19 cellular contexts compared by ENCODE assay signal in the genomic region with DNA sequence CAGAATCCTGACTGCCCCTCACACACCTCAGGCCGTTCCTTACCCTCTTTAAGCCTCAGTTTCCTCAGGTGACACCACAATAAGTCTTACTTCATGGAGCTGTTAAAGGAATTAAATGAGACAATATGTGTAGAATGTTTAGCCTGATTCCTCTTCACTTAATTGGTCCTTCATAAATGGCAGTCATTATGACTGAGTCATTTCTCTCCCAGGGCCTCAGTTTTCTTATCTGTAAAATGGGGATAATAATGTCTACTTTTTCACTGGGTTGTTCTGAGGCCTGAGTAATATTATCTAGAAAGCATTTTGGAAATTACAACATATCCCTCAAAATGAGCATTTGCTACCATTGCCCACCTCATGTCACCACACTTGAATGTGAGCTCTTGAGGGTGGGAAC. TPM values are rescaled to one million over a fixed set of nuclear protein-coding genes. Genes with fewer than 3 reads are reported as not detected.
A peak's percentile ranks its signal among the peaks of the same experiment; 100 is the strongest.
DNase-seq lines count a peak whose midpoint lies in the region; ATAC-seq, FAIRE-seq and TF ChIP-seq lines count a peak whose summit lies in the region.
"Had no signal": no experiment of that assay in that cellular context is flagged by ENCODE, and none has a peak within 500 bp of the region (broad histone marks: within the 10 kb centered on the region; RNA-seq: fewer than 3 reads in every experiment).

No MANE protein-coding gene starts in this region.

- intact Hi-C loops in GM12878 (cut with micrococcal nuclease; ENCODE audit: unreplicated experiment) (no loop called here), A673 (cut with micrococcal nuclease; ENCODE audit: unreplicated experiment) (no loop called here)

- TF ChIP-seq CTCF in OCI-LY1 (IDR thresholded peaks at IDR 0.05; ENCODE audit: low read length): no peak
- no peak for TF ChIP-seq CTCF in GM12878 (IDR thresholded peaks at IDR 0.05 in 2 of 3, conservative IDR thresholded peaks at IDR 0.05 in 1 of 3; ENCODE audit: control insufficient read depth in 2 of 3, extremely low read depth in 1 of 3, insufficient read depth in 1 of 3, low read depth in 3 of 3, low read length in 3 of 3)
- TF ChIP-seq CTCF in smooth muscle cell (IDR thresholded peaks at IDR 0.05; ENCODE audit: borderline replicate concordance, insufficient read depth, poor library complexity, severe bottlenecking): no peak
- no peak for TF ChIP-seq CTCF in nephron progenitor cell (IDR thresholded peaks at IDR 0.05)
- TF ChIP-seq CTCF in A673 (conservative IDR thresholded peaks at IDR 0.05; ENCODE audit: low read depth, low read length): no peak

- H3K4me2 ChIP-seq in OCI-LY1 (ENCODE audit: low read length) (no peak overlapping the region), GM12878 (ENCODE audit: control insufficient read depth, insufficient read depth) (no peak overlapping the region), smooth muscle cell (no peak overlapping the region)

- CTCF ChIA-PET in activated naive CD4-positive, alpha-beta T cell treated with anti-CD3 and anti-CD28 coated beads, Interleukin-2, amount 10 ng/mL, durations not matched to agents 7 days and 5 days (lab: Charles Lee): interaction anchor here (0.8 to 7.1 kb wide), 8 partner anchors 12 to 330 kb away, joined by 3 to 51 read pairs (median 4); a partner anchor contains a TSS
- CTCF ChIA-PET in GM12878 (lab: Yijun Ruan, JAX): interaction anchor here (1.3 to 10.9 kb wide), 6 partner anchors 12 to 168 kb away, joined by 3 to 197 read pairs (median 94); a partner anchor contains a TSS
- CTCF ChIA-PET in A673 (lab: Charles Lee): no interaction called here

- H3F3A ChIP-seq in OCI-LY1 (ENCODE audit: insufficient read depth, low read length) (peaks cover 6% of the 10 kb centered on the region), smooth muscle cell (ENCODE audit: low read depth) (peaks cover 18% of the 10 kb centered on the region)

- no peak overlapping the region for H3K9ac ChIP-seq in OCI-LY1 (ENCODE audit: low read length)
- no peak overlapping the region for H3K9ac ChIP-seq in GM12878 (ENCODE audit: control insufficient read depth, insufficient read depth, low read length)
- no peak overlapping the region for H3K9ac ChIP-seq in smooth muscle cell (ENCODE audit: low read depth)

- H4K20me1 ChIP-seq in OCI-LY1 (ENCODE audit: insufficient read depth, low read length) (no peaks in the 10 kb centered on the region), GM12878 (ENCODE audit: control insufficient read depth, insufficient read depth) (no peaks in the 10 kb centered on the region), smooth muscle cell (ENCODE audit: low read depth) (no peaks in the 10 kb centered on the region)

- SMC1A ChIA-PET in GM12878 (lab: Charles Lee; ENCODE audit: uncharacterized antibody, unreplicated experiment): interaction anchor here (0.6 to 10.2 kb wide), 4 partner anchors 10 to 72 kb away, joined by 3 to 223 read pairs (median 56); a partner anchor contains a TSS

- H3K27me3 ChIP-seq in OCI-LY1 (ENCODE audit: insufficient read depth, low read length) (no peaks in the 10 kb centered on the region), GM12878 (replicated peaks in 1 of 2; ENCODE audit: control insufficient read depth in 2 of 2, insufficient read depth in 2 of 2, low read length in 1 of 2) (no peaks in the 10 kb centered on the region), smooth muscle cell (ENCODE audit: low read depth) (peaks cover 4% of the 10 kb centered on the region), MG63 (peaks cover 7% of the 10 kb centered on the region), A673 (replicated peaks; ENCODE audit: insufficient read depth, low read depth, low read length, poor library complexity) (no peaks in the 10 kb centered on the region)

- H2AFZ ChIP-seq in OCI-LY1 (ENCODE audit: low read length): no peak overlapping the region
- H2AFZ ChIP-seq in GM12878 (ENCODE audit: control insufficient read depth, low read depth, low read length): no peak overlapping the region
- no peak overlapping the region for H2AFZ ChIP-seq in smooth muscle cell (ENCODE audit: low read depth)

- no peaks in the 10 kb centered on the region for H3K9me2 ChIP-seq in OCI-LY1 (ENCODE audit: low read depth, low read length)

- RAD21 ChIA-PET in GM12878 (lab: Charles Lee; ENCODE audit: unreplicated experiment): interaction anchor here (0.5 to 5.2 kb wide), 7 partner anchors 8 to 74 kb away, joined by 3 to 57 read pairs (median 4); a partner anchor contains a TSS

- peak overlapping the region; percentile 29 for H3K27ac Mint-ChIP-seq in activated naive CD4-positive, alpha-beta T cell treated with anti-CD3 and anti-CD28 coated beads, Interleukin-2, amount 10 ng/mL, durations not matched to agents 7 days and 5 days
- no peak overlapping the region for H3K27ac Mint-ChIP-seq in nephron progenitor cell
- H3K27ac Mint-ChIP-seq: type B pancreatic cell had no signal

- POLR2A ChIA-PET in GM12878 (lab: Charles Lee) (interaction anchor here (0.7 to 4.0 kb wide), 4 partner anchors 13 to 426 kb away, joined by 3 to 18 read pairs (median 6); a partner anchor contains a TSS), A673 (lab: Charles Lee; ENCODE audit: low non-redundant PET) (no interaction called here)

- DNase-seq in activated naive CD4-positive, alpha-beta T cell treated with anti-CD3 and anti-CD28 coated beads, Interleukin-2, amount 10 ng/mL, durations not matched to agents 7 days and 5 days: no peak
- no peak for DNase-seq in activated naive CD4-positive, alpha-beta T cell (lab: John Stamatoyannopoulos, UW)
- DNase-seq in GM12878 (ENCODE audit: low read depth, low spot score) (no peak), smooth muscle cell (lab: John Stamatoyannopoulos, UW; ENCODE audit: unreplicated experiment) (no peak), nephron progenitor cell (no peak), MG63 (no peak), A673 (ENCODE audit: low spot score) (no peak)
- DNase-seq: activated CD4-positive, alpha-beta T cell treated with anti-CD3 and anti-CD28 coated beads, Interleukin-2, amount 50 U/mL, for 4 hours; aorta; effector memory CD8-positive, alpha-beta T cell; midbrain; NCI-H146; nucleus accumbens; retina; SW 1271 had no signal

- no peaks in the 10 kb centered on the region for H3K27me3 Mint-ChIP-seq in activated naive CD4-positive, alpha-beta T cell treated with anti-CD3 and anti-CD28 coated beads, Interleukin-2, amount 10 ng/mL, durations not matched to agents 7 days and 5 days
- peaks cover 46% of the 10 kb centered on the region for H3K27me3 Mint-ChIP-seq in nephron progenitor cell (ENCODE audit: low read depth, poor library complexity)
- H3K27me3 Mint-ChIP-seq: effector memory CD8-positive, alpha-beta T cell had no signal

- H3K9me3 ChIP-seq in OCI-LY1 (ENCODE audit: low read length) (no peaks in the 10 kb centered on the region), GM12878 (replicated peaks; ENCODE audit: control insufficient read depth, insufficient read depth, low read length) (no peaks in the 10 kb centered on the region), smooth muscle cell (replicated peaks; ENCODE audit: low read depth) (no peaks in the 10 kb centered on the region), MG63 (no peaks in the 10 kb centered on the region), A673 (ENCODE audit: low read depth, low read length, poor library complexity, severe bottlenecking) (no peaks in the 10 kb centered on the region)

- BruUV-seq in GM12878 (replicated peaks; lab: Mats Ljungman, UMichigan) (TSS peak; percentile 4), A673 (replicated peaks; lab: Mats Ljungman, UMichigan) (no TSS peak)

- H3K4me1 ChIP-seq in OCI-LY1 (ENCODE audit: insufficient read depth, low read length, severe bottlenecking) (peaks cover 40% of the 10 kb centered on the region), GM12878 (ENCODE audit: control insufficient read depth, insufficient read depth, low read length) (peaks cover 44% of the 10 kb centered on the region), smooth muscle cell (ENCODE audit: low read depth) (peaks cover 18% of the 10 kb centered on the region), A673 (ENCODE audit: insufficient read depth, low read length, poor library complexity, severe bottlenecking) (peaks cover 13% of the 10 kb centered on the region)

- FAIRE-seq in GM12878 (lab: Jason Lieb, UNC): no peak

- H3K9me3 Mint-ChIP-seq in activated naive CD4-positive, alpha-beta T cell treated with anti-CD3 and anti-CD28 coated beads, Interleukin-2, amount 10 ng/mL, durations not matched to agents 7 days and 5 days: no peaks in the 10 kb centered on the region
- H3K9me3 Mint-ChIP-seq in nephron progenitor cell: no peaks in the 10 kb centered on the region
- H3K9me3 Mint-ChIP-seq: activated T-helper 1 cell treated with anti-CD3 and anti-CD28 coated beads, Interleukin-12 subunit alpha, Interleukin-12 subunit beta, Interleukin-2, Interleukin-4 antibody, amounts not matched to agents 30 ng/mL and 10 ng/mL and 1 ng/mL, durations not matched to agents 14 hours and 24 hours and 36 hours; effector memory CD8-positive, alpha-beta T cell; type B pancreatic cell had no signal

- TF ChIP-seq EP300 in GM12878 (IDR thresholded peaks at IDR 0.05; ENCODE audit: borderline replicate concordance in 1 of 2, control insufficient read depth in 1 of 2, low read depth in 2 of 2, low read length in 2 of 2): no peak

- TF ChIP-seq POLR2A in GM12878 (IDR thresholded peaks at IDR 0.05; ENCODE audit: low read depth, low read length): no peak

- no peak for TF ChIP-seq RAD21 in GM12878 (IDR thresholded peaks at IDR 0.05; ENCODE audit: insufficient read depth, low read depth, low read length)

- H3K4me3 ChIP-seq in OCI-LY1 (ENCODE audit: low read depth, low read length, poor library complexity, severe bottlenecking) (no peak overlapping the region), GM12878 (no peak overlapping the region), smooth muscle cell (no peak overlapping the region), MG63 (no peak overlapping the region), A673 (ENCODE audit: low read depth, low read length, poor library complexity, severe bottlenecking) (no peak overlapping the region)

- peak overlapping the region; percentile 30 for H3K27ac ChIP-seq in OCI-LY1 (ENCODE audit: low read depth, low read length, poor library complexity, severe bottlenecking)
- no peak overlapping the region; the same call in 1 of the 2 replicates for H3K27ac ChIP-seq in GM12878 (ENCODE audit: control insufficient read depth, insufficient read depth)
- H3K27ac ChIP-seq in smooth muscle cell (ENCODE audit: low read depth): peak overlapping the region; percentile 91
- no peak overlapping the region for H3K27ac ChIP-seq in A673 (ENCODE audit: low read depth, low read length, poor library complexity, severe bottlenecking)

- H3K36me3 Mint-ChIP-seq in activated naive CD4-positive, alpha-beta T cell treated with anti-CD3 and anti-CD28 coated beads, Interleukin-2, amount 10 ng/mL, durations not matched to agents 7 days and 5 days: peaks cover 11% of the 10 kb centered on the region
- H3K36me3 Mint-ChIP-seq in nephron progenitor cell (ENCODE audit: low read depth): no peaks in the 10 kb centered on the region
- H3K36me3 Mint-ChIP-seq: type B pancreatic cell had no signal

- H3K4me3 Mint-ChIP-seq in activated naive CD4-positive, alpha-beta T cell treated with anti-CD3 and anti-CD28 coated beads, Interleukin-2, amount 10 ng/mL, durations not matched to agents 7 days and 5 days: no peak overlapping the region
- H3K4me3 Mint-ChIP-seq in nephron progenitor cell: no peak overlapping the region
- H3K4me3 Mint-ChIP-seq: activated T-helper 1 cell treated with anti-CD3 and anti-CD28 coated beads, Interleukin-12 subunit alpha, Interleukin-12 subunit beta, Interleukin-2, Interleukin-4 antibody, amounts not matched to agents 30 ng/mL and 10 ng/mL and 1 ng/mL, durations not matched to agents 14 hours and 24 hours and 36 hours; effector memory CD8-positive, alpha-beta T cell; type B pancreatic cell had no signal

- H3K79me2 ChIP-seq in OCI-LY1 (ENCODE audit: insufficient read depth, low read length): no peaks in the 10 kb centered on the region
- no peaks in the 10 kb centered on the region; the same call in 1 of the 2 replicates for H3K79me2 ChIP-seq in GM12878 (ENCODE audit: control insufficient read depth, insufficient read depth, low read length)
- no peaks in the 10 kb centered on the region for H3K79me2 ChIP-seq in smooth muscle cell (ENCODE audit: low read depth)

- ATAC-seq in GM12878: no peak
- ATAC-seq: effector memory CD8-positive, alpha-beta T cell had no signal

- in situ Hi-C loops in GM12878 (cut with MboI): no loop called here

- H3K36me3 ChIP-seq in OCI-LY1 (ENCODE audit: insufficient read depth, low read length) (peaks cover 4% of the 10 kb centered on the region; the same call in 1 of the 2 replicates), GM12878 (ENCODE audit: control insufficient read depth in 2 of 2, insufficient read depth in 2 of 2, low read length in 1 of 2) (peaks cover 7 to 20% of the 10 kb centered on the region in 2 experiments), smooth muscle cell (ENCODE audit: low read depth) (no peaks in the 10 kb centered on the region), MG63 (no peaks in the 10 kb centered on the region), A673 (ENCODE audit: insufficient read depth, low read length, poor library complexity, severe bottlenecking) (no peaks in the 10 kb centered on the region)

- 36% methylated on average over 1 of the region's 1 CpG for WGBS in GM12878 (ENCODE audit: insufficient coverage, insufficient replicate concordance, low lambda C conversion rate, missing lambda C conversion rate)
- 92% methylated on average over 1 of the region's 1 CpG for WGBS in smooth muscle cell (ENCODE audit: low lambda C conversion rate)

- peaks cover 31% of the 10 kb centered on the region for H3K4me1 Mint-ChIP-seq in activated naive CD4-positive, alpha-beta T cell treated with anti-CD3 and anti-CD28 coated beads, Interleukin-2, amount 10 ng/mL, durations not matched to agents 7 days and 5 days
- H3K4me1 Mint-ChIP-seq in nephron progenitor cell: peaks cover 31% of the 10 kb centered on the region

RNA-seq across cellular contexts. Expression of a gene that starts 21.6 kb away (rescaled TPM):
- total RNA-seq in GM12878 (2013; cell fraction: nucleolus; rRNA removed): 58.4 and 67.0 TPM in 2 replicates
- total RNA-seq in GM12878 (2014; rRNA removed) (14.1 and 15.1 TPM in 2 replicates), GM12878 (2014; rRNA removed; fragmentation: Illumina TruSeq; extraction: Trizol) (13.8 and 22.0 TPM in 2 replicates), GM12878 (2021) (46.2 and 48.3 TPM in 2 replicates), smooth muscle cell (0.58 and 0.99 TPM in 2 replicates), A673 (2021) (2.2 and 2.5 TPM in 2 replicates)
- 22.6 TPM for polyA plus RNA-seq in GM12878 (2011; ENCODE audit: low read depth)
- polyA plus RNA-seq in GM12878 (2011; rRNA removed) (28.9 and 37.6 TPM in 2 replicates), GM12878 (2014; fragmentation: Illumina TruSeq; extraction: Trizol) (36.1 and 62.4 TPM in 2 replicates), GM12878 (2014; fragmentation: Nextera tagmentation; extraction: Ambion mirVana) (1 to 10 TPM; 4.4 to 6.4 TPM), GM12878 (2014; rRNA removed) (39.0 and 42.2 TPM in 2 replicates), GM12878 (2016; fragmentation: Nextera tagmentation; extraction: Ambion mirVana) (10 to 100 TPM; 38.3 to 47.7 TPM), smooth muscle cell (6.3 and 8.6 TPM in 2 replicates)
- 40.4 and 50.7 TPM in 2 replicates for polyA plus RNA-seq in GM12878 (2011; cell fraction: cytosol; rRNA removed)
- 116 and 132 TPM in 2 replicates for polyA plus RNA-seq in GM12878 (2011; cell fraction: nucleus; rRNA removed)
- polyA plus RNA-seq in GM12878 (2012): 45.6 and 50.4 TPM in 2 replicates
- polyA minus RNA-seq in GM12878 (2011; rRNA and poly(A)+ RNA removed): 20.4 and 27.0 TPM in 2 replicates
- 20.2 and 22.9 TPM in 2 replicates for polyA minus RNA-seq in GM12878 (2011; cell fraction: cytosol; rRNA and poly(A)+ RNA removed)
- polyA minus RNA-seq in GM12878 (2011; cell fraction: nucleus; rRNA and poly(A)+ RNA removed): 20.2 and 33.8 TPM in 2 replicates
- total RNA-seq in MG63 (2014; rRNA removed; shearing (Covaris generic); ENCODE audit: low replicate concordance): not detected in 2 replicates

RNA-seq across cellular contexts. Expression of a gene that starts 34.7 kb away (rescaled TPM):
- 27.4 and 34.0 TPM in 2 replicates for total RNA-seq in GM12878 (2013; cell fraction: nucleolus; rRNA removed)
- 12.6 and 15.4 TPM in 2 replicates for total RNA-seq in GM12878 (2014; rRNA removed)
- 5.3 and 5.9 TPM in 2 replicates for total RNA-seq in GM12878 (2014; rRNA removed; fragmentation: Illumina TruSeq; extraction: Trizol)
- 17.6 and 18.9 TPM in 2 replicates for total RNA-seq in GM12878 (2021)
- 3.0 TPM for polyA plus RNA-seq in GM12878 (2011; ENCODE audit: low read depth)
- 2.1 and 7.9 TPM in 2 replicates for polyA plus RNA-seq in GM12878 (2011; rRNA removed)
- polyA plus RNA-seq in GM12878 (2011; cell fraction: cytosol; rRNA removed): 14.1 and 19.8 TPM in 2 replicates
- polyA plus RNA-seq in GM12878 (2011; cell fraction: nucleus; rRNA removed): 19.9 and 22.1 TPM in 2 replicates
- 8.1 and 9.7 TPM in 2 replicates for polyA plus RNA-seq in GM12878 (2012)
- polyA plus RNA-seq in GM12878 (2014; fragmentation: Illumina TruSeq; extraction: Trizol): 1.2 and 5.4 TPM in 2 replicates
- under 1 TPM; 0.32 to 0.55 TPM for polyA plus RNA-seq in GM12878 (2014; fragmentation: Nextera tagmentation; extraction: Ambion mirVana)
- 14.9 and 17.7 TPM in 2 replicates for polyA plus RNA-seq in GM12878 (2014; rRNA removed)
- 10 to 100 TPM; 20.9 to 25.6 TPM for polyA plus RNA-seq in GM12878 (2016; fragmentation: Nextera tagmentation; extraction: Ambion mirVana)
- 14.7 and 27.5 TPM in 2 replicates for polyA minus RNA-seq in GM12878 (2011; rRNA and poly(A)+ RNA removed)
- 12.2 and 13.9 TPM in 2 replicates for polyA minus RNA-seq in GM12878 (2011; cell fraction: cytosol; rRNA and poly(A)+ RNA removed)
- 7.3 and 12.0 TPM in 2 replicates for polyA minus RNA-seq in GM12878 (2011; cell fraction: nucleus; rRNA and poly(A)+ RNA removed)
- 8.9 and 13.6 TPM in 2 replicates for total RNA-seq in smooth muscle cell
- 20.5 and 22.9 TPM in 2 replicates for polyA plus RNA-seq in smooth muscle cell
- 18.8 and 20.4 TPM in 2 replicates for total RNA-seq in MG63 (2014; rRNA removed; shearing (Covaris generic); ENCODE audit: low replicate concordance)
- total RNA-seq in A673 (2021): 24.3 and 27.5 TPM in 2 replicates

RNA-seq across cellular contexts. Expression of a gene that starts 40.7 kb away (rescaled TPM):
- total RNA-seq in GM12878 (2013; cell fraction: nucleolus; rRNA removed): 0.17 and 0.31 TPM in 2 replicates
- 0.05 and 0.06 TPM in 2 replicates for total RNA-seq in GM12878 (2014; rRNA removed)
- not detected in 2 replicates for total RNA-seq in GM12878 (2014; rRNA removed; fragmentation: Illumina TruSeq; extraction: Trizol)
- 0.19 and 0.23 TPM in 2 replicates for total RNA-seq in GM12878 (2021)
- not detected for polyA plus RNA-seq in GM12878 (2011; ENCODE audit: low read depth)
- polyA plus RNA-seq in GM12878 (2011; rRNA removed): 0.03 and 0.04 TPM in 2 replicates
- 0.04 and 0.07 TPM in 2 replicates for polyA plus RNA-seq in GM12878 (2011; cell fraction: cytosol; rRNA removed)
- polyA plus RNA-seq in GM12878 (2011; cell fraction: nucleus; rRNA removed): 0.31 and 0.44 TPM in 2 replicates
- polyA plus RNA-seq in GM12878 (2012): 0.18 and 0.19 TPM in 2 replicates
- polyA plus RNA-seq in GM12878 (2014; fragmentation: Illumina TruSeq; extraction: Trizol): 0.07 TPM in 1 of 2 replicates, not detected in the other
- polyA plus RNA-seq in GM12878 (2014; fragmentation: Nextera tagmentation; extraction: Ambion mirVana): under 1 TPM in 1 of 2 experiments, not detected in 1; 0.04 TPM
- 0.15 and 0.23 TPM in 2 replicates for polyA plus RNA-seq in GM12878 (2014; rRNA removed)
- polyA plus RNA-seq in GM12878 (2016; fragmentation: Nextera tagmentation; extraction: Ambion mirVana): under 1 TPM in 1 of 2 experiments, not detected in 1; 0.08 TPM
- not detected in 2 replicates for polyA minus RNA-seq in GM12878 (2011; rRNA and poly(A)+ RNA removed)
- not detected in 2 replicates for polyA minus RNA-seq in GM12878 (2011; cell fraction: cytosol; rRNA and poly(A)+ RNA removed)
- 0.10 and 0.12 TPM in 2 replicates for polyA minus RNA-seq in GM12878 (2011; cell fraction: nucleus; rRNA and poly(A)+ RNA removed)
- total RNA-seq in smooth muscle cell: 0.58 and 2.0 TPM in 2 replicates
- 0.67 and 1.9 TPM in 2 replicates for polyA plus RNA-seq in smooth muscle cell
- not detected in 2 replicates for total RNA-seq in MG63 (2014; rRNA removed; shearing (Covaris generic); ENCODE audit: low replicate concordance)
- total RNA-seq in A673 (2021): 21.2 and 24.0 TPM in 2 replicates
- total RNA-seq: RPMI7951 had no signal

Comparison
In these comparisons a context has a peak if more than half of its experiments do, and no peak if none do; other contexts are left out.
1. H3K27ac ChIP-seq: peak in OCI-LY1 (single experiment) and smooth muscle cell (single experiment); none in GM12878 (single experiment) and A673 (single experiment).